ENCODE assay signal across 8 cellular contexts in genomic region chr3:166606988-166607387, GRCh38.
"Had no signal": no experiment of that assay in that cellular context is flagged by ENCODE, and none has a peak within 500 bp of the region (broad histone marks: within the 10 kb centered on the region; RNA-seq: fewer than 3 reads in every experiment).

No MANE protein-coding gene starts in this region.

- H3K27ac ChIP-seq: GM23248, HL-60 had no signal

- H3K4me3 Mint-ChIP-seq: HFFc6, IgD-negative memory B cell had no signal

- H3K9me3 ChIP-seq: HAP-1 had no signal

- H3K36me3 Mint-ChIP-seq: IgD-negative memory B cell had no signal

- H3K27ac Mint-ChIP-seq: HFFc6, IgD-negative memory B cell had no signal

- H3K36me3 ChIP-seq: HAP-1 had no signal

- H3K4me1 Mint-ChIP-seq: IgD-negative memory B cell had no signal

- H3K4me3 ChIP-seq: GM23248, HAP-1 had no signal

- H3K27me3 Mint-ChIP-seq: IgD-negative memory B cell had no signal

- DNase-seq: GM23248, GOT3, H7, HFFc6 had no signal

- FAIRE-seq: HepG2 had no signal

- H3K9ac ChIP-seq: GM23248 had no signal
